11 cellular contexts compared by ENCODE assay signal in genomic region chr5:126044111-126044668, GRCh38.
A peak's percentile ranks its signal among the peaks of the same experiment; 100 is the strongest.
DNase-seq lines count a peak whose midpoint lies in the region; ATAC-seq and TF ChIP-seq lines count a peak whose summit lies in the region.
"Had no signal": no experiment of that assay in that cellular context is flagged by ENCODE, and none has a peak within 500 bp of the region (broad histone marks: within the 10 kb centered on the region; RNA-seq: fewer than 3 reads in every experiment).

No MANE protein-coding gene starts in this region.

- H3K27ac ChIP-seq in right cardiac atrium (ENCODE audit: low read length), result no peak overlapping the region
- H3K27ac ChIP-seq in A673 (ENCODE audit: low read depth, low read length, poor library complexity, severe bottlenecking), result no peak overlapping the region
- H3K27ac ChIP-seq: C4-2B, SJSA1 had no signal

- 31% methylated on average over 7 of the region's 7 CpGs for WGBS in right cardiac atrium

- POLR2A ChIA-PET in A673 (lab: Charles Lee; ENCODE audit: low non-redundant PET), result interaction anchor here (0.7 kb wide), 1 partner anchor 10 kb away, joined by 13 read pairs; no protein-coding TSS in a partner anchor

- CTCF ChIA-PET in A673 (lab: Charles Lee), result no interaction called here

- H3K9me3 ChIP-seq in right cardiac atrium (ENCODE audit: control insufficient read depth, low read length), result no peaks in the 10 kb centered on the region
- H3K9me3 ChIP-seq in A673 (ENCODE audit: low read depth, low read length, poor library complexity, severe bottlenecking), result no peaks in the 10 kb centered on the region
- H3K9me3 ChIP-seq: SJSA1 had no signal

- H3K27me3 ChIP-seq in right cardiac atrium (ENCODE audit: control insufficient read depth, insufficient read depth), result no peaks in the 10 kb centered on the region
- no peaks in the 10 kb centered on the region for H3K27me3 ChIP-seq in A673 (replicated peaks; ENCODE audit: insufficient read depth, low read depth, low read length, poor library complexity)
- H3K27me3 ChIP-seq: SJSA1 had no signal

- H3K4me3 ChIP-seq in AG10803 (ENCODE audit: low read length), result no peak overlapping the region
- no peak overlapping the region for H3K4me3 ChIP-seq in right cardiac atrium (ENCODE audit: low read length)
- H3K4me3 ChIP-seq in A673 (ENCODE audit: low read depth, low read length, poor library complexity, severe bottlenecking), result no peak overlapping the region
- H3K4me3 ChIP-seq: SJSA1 had no signal

- TF ChIP-seq CTCF in AG10803 (conservative IDR thresholded peaks at IDR 0.05; ENCODE audit: low read length), result no peak
- no peak for TF ChIP-seq CTCF in A673 (conservative IDR thresholded peaks at IDR 0.05; ENCODE audit: low read depth, low read length)

- intact Hi-C loops in right cardiac atrium (cut with DNase I), result no loop called here
- intact Hi-C loops in A673 (cut with micrococcal nuclease; ENCODE audit: unreplicated experiment), result no loop called here

- no peaks in the 10 kb centered on the region for H3K36me3 ChIP-seq in A673 (ENCODE audit: insufficient read depth, low read length, poor library complexity, severe bottlenecking)
- H3K36me3 ChIP-seq: SJSA1 had no signal

- peaks cover 2% of the 10 kb centered on the region for H3K4me1 ChIP-seq in right cardiac atrium (ENCODE audit: control insufficient read depth, insufficient read depth, low read length)
- H3K4me1 ChIP-seq in A673 (ENCODE audit: insufficient read depth, low read length, poor library complexity, severe bottlenecking), result no peaks in the 10 kb centered on the region
- H3K4me1 ChIP-seq: SJSA1 had no signal

- peak; percentile 5 for DNase-seq in AG10803 (ENCODE audit: low read depth)
- peak; percentile 87 for DNase-seq in NCI-H1105 treated with DMSO at 0.1 percent for 48 hours (lab: John Stamatoyannopoulos, UW)
- DNase-seq in SK-N-DZ (ENCODE audit: low spot score), result peak; percentile 83
- peak in 2 of 3 donors; percentile 44 to 55 for DNase-seq in right cardiac atrium
- no peak for DNase-seq in A673 (ENCODE audit: low spot score)
- DNase-seq: activated T-cell treated with anti-CD3 and anti-CD28 coated beads, Interleukin-2, amount 50 U/mL, for 48 hours had no signal

- no TSS peak for BruUV-seq in A673 (replicated peaks; lab: Mats Ljungman, UMichigan)

- ATAC-seq in right cardiac atrium (peak; percentile 97 to 98), GM21619 (IDR thresholded peaks at IDR 0.05; ENCODE audit: unreplicated experiment) (no peak), HG03175 (IDR thresholded peaks at IDR 0.05; ENCODE audit: unreplicated experiment) (no peak), GM18517 (IDR thresholded peaks at IDR 0.05; ENCODE audit: unreplicated experiment) (no peak)

Comparison
In these comparisons a context has a peak if more than half of its experiments do, and no peak if none do; other contexts are left out.
1. ATAC-seq: peak in right cardiac atrium (2 of 2); none in GM21619 (single experiment), HG03175 (single experiment) and GM18517 (single experiment).